In genomic region chr4:40992472-40993298, GRCh38 we compare ENCODE assay signal across 8 cellular contexts.
DNase-seq lines count a peak whose midpoint lies in the region; ATAC-seq and TF ChIP-seq lines count a peak whose summit lies in the region.

No MANE protein-coding gene starts in this region.

- H3K27me3 Mint-ChIP-seq in neural progenitor cell (ENCODE audit: insufficient read depth, low read depth): no peaks in the 10 kb centered on the region
- peaks cover 3 to 6% of the 10 kb centered on the region in 2 donors for H3K27me3 Mint-ChIP-seq in CD4-positive, alpha-beta memory T cell

- H3K27me3 ChIP-seq in AG04450 (ENCODE audit: control insufficient read depth, insufficient read depth, low read length) (no peaks in the 10 kb centered on the region), neural progenitor cell (no peaks in the 10 kb centered on the region)
- no peaks in the 10 kb centered on the region for H3K27me3 ChIP-seq in CD4-positive, alpha-beta memory T cell (ENCODE audit: insufficient read depth, low read length)

- peak overlapping the region; percentile 72 for H3K27ac ChIP-seq in AG04450 (ENCODE audit: low read depth, low read length)
- H3K27ac ChIP-seq in mesodermal cell (ENCODE audit: low read depth, low read length, severe bottlenecking): peak overlapping the region; percentile 16
- H3K27ac ChIP-seq in neural progenitor cell: no peak overlapping the region
- no peak overlapping the region for H3K27ac ChIP-seq in CD4-positive, alpha-beta memory T cell (ENCODE audit: low read depth, low read length)

- H3K4me1 ChIP-seq in mesodermal cell (ENCODE audit: control insufficient read depth, insufficient read depth, low read length, poor library complexity, severe bottlenecking): peaks cover 26% of the 10 kb centered on the region
- no peaks in the 10 kb centered on the region for H3K4me1 ChIP-seq in neural progenitor cell
- H3K4me1 ChIP-seq in CD4-positive, alpha-beta memory T cell (ENCODE audit: insufficient read depth, low read length): no peaks in the 10 kb centered on the region

- H2AFZ ChIP-seq in neural progenitor cell (replicated peaks): no peak overlapping the region

- 87% methylated on average over 9 to 10 of the region's 17 CpGs for WGBS in mesodermal cell (ENCODE audit: insufficient coverage in 2 of 2), 2 experiments

- DNase-seq in AG04450 (ENCODE audit: low read depth, low spot score): no peak
- DNase-seq in SKM-1 treated with dmso at 0.1 percent for 144 hours (lab: John Stamatoyannopoulos, UW; ENCODE audit: unreplicated experiment): peak; percentile 75
- DNase-seq in neural progenitor cell (ENCODE audit: low spot score): no peak
- DNase-seq in iPS-NIHi7 (ENCODE audit: extremely low spot score): no peak
- DNase-seq in CD4-positive, alpha-beta memory T cell: no peak

- H3K79me2 ChIP-seq in neural progenitor cell (ENCODE audit: low read depth): no peaks in the 10 kb centered on the region

- no peaks in the 10 kb centered on the region for H3K36me3 ChIP-seq in mesodermal cell (ENCODE audit: control insufficient read depth, insufficient read depth, low read length)
- no peaks in the 10 kb centered on the region for H3K36me3 ChIP-seq in neural progenitor cell
- H3K36me3 ChIP-seq in CD4-positive, alpha-beta memory T cell (ENCODE audit: insufficient read depth, low read length): no peaks in the 10 kb centered on the region

- H3K4me1 Mint-ChIP-seq in neural progenitor cell: no peaks in the 10 kb centered on the region
- H3K4me1 Mint-ChIP-seq in CD4-positive, alpha-beta memory T cell: peaks cover 0 to 4% (median 0%) of the 10 kb centered on the region in 4 donors

- peak; percentile 61 for ATAC-seq in GM19043 (IDR thresholded peaks at IDR 0.05; ENCODE audit: low read depth, unreplicated experiment)
- ATAC-seq in HG03103 (IDR thresholded peaks at IDR 0.05; ENCODE audit: low read depth, unreplicated experiment): peak; percentile 46

- H3F3A ChIP-seq in neural progenitor cell (ENCODE audit: low read depth): no peaks in the 10 kb centered on the region

- intact Hi-C loops in CD4-positive, alpha-beta memory T cell (cut with micrococcal nuclease): no loop called here

- H3K27ac Mint-ChIP-seq in neural progenitor cell: no peak overlapping the region
- no peak overlapping the region for H3K27ac Mint-ChIP-seq in CD4-positive, alpha-beta memory T cell

- no peak overlapping the region for H3K4me2 ChIP-seq in neural progenitor cell

- H3K4me3 ChIP-seq in AG04450 (ENCODE audit: low read depth, low read length): no peak overlapping the region
- H3K4me3 ChIP-seq in mesodermal cell (ENCODE audit: extremely low read depth, insufficient read depth, low read length, poor library complexity, severe bottlenecking): no peak overlapping the region
- H3K4me3 ChIP-seq in neural progenitor cell: no peak overlapping the region
- H3K4me3 ChIP-seq in CD4-positive, alpha-beta memory T cell (ENCODE audit: low read length in 2 of 2): no peak overlapping the region

- no peak overlapping the region for H3K9ac ChIP-seq in neural progenitor cell

- POLR2A ChIA-PET in AG04450 (lab: Yijun Ruan, JAX): interaction anchor here (0.7 kb wide), 1 partner anchor 264 kb away, joined by 12 read pairs; the partner anchor contains the start of gene UCHL1
- POLR2A ChIA-PET in CD4-positive, alpha-beta memory T cell (lab: Charles Lee; ENCODE audit: partially characterized antibody): no interaction called here

- no peak overlapping the region for H3K4me3 Mint-ChIP-seq in neural progenitor cell
- H3K4me3 Mint-ChIP-seq in CD4-positive, alpha-beta memory T cell: no peak overlapping the region

- TF ChIP-seq CTCF in AG04450 (IDR thresholded peaks at IDR 0.05; ENCODE audit: low read depth, low read length) (no peak), neural progenitor cell (IDR thresholded peaks at IDR 0.05) (no peak)

- no peaks in the 10 kb centered on the region for H3K9me3 Mint-ChIP-seq in neural progenitor cell
- peaks cover 0 to 3% (median 0%) of the 10 kb centered on the region in 8 donors for H3K9me3 Mint-ChIP-seq in CD4-positive, alpha-beta memory T cell

- CTCF ChIA-PET in AG04450 (lab: Charles Lee): interaction anchor here (1.4 kb wide), 1 partner anchor 16 kb away, joined by 3 read pairs; no protein-coding TSS in a partner anchor
- CTCF ChIA-PET in CD4-positive, alpha-beta memory T cell (lab: Charles Lee; ENCODE audit: partially characterized antibody): no interaction called here

- peaks cover 3% of the 10 kb centered on the region; the same call in 1 of the 2 replicates for H3K9me3 ChIP-seq in AG04450 (ENCODE audit: control insufficient read depth, insufficient read depth, low read length)
- no peaks in the 10 kb centered on the region for H3K9me3 ChIP-seq in mesodermal cell (ENCODE audit: control insufficient read depth, low read length)
- H3K9me3 ChIP-seq in neural progenitor cell (ENCODE audit: low read depth): no peaks in the 10 kb centered on the region
- no peaks in the 10 kb centered on the region for H3K9me3 ChIP-seq in CD4-positive, alpha-beta memory T cell (ENCODE audit: control insufficient read depth in 1 of 2, low read length in 2 of 2)

- no peaks in the 10 kb centered on the region for H4K20me1 ChIP-seq in neural progenitor cell (ENCODE audit: low read depth)

- no peaks in the 10 kb centered on the region for H3K36me3 Mint-ChIP-seq in neural progenitor cell
- no peaks in the 10 kb centered on the region for H3K36me3 Mint-ChIP-seq in CD4-positive, alpha-beta memory T cell

Comparison
In these comparisons a context has a peak if more than half of its experiments do, and no peak if none do; other contexts are left out.
1. H3K27ac ChIP-seq: peak in AG04450 (single experiment) and mesodermal cell (single experiment); none in neural progenitor cell (single experiment) and CD4-positive, alpha-beta memory T cell (single experiment).